13 cellular contexts compared by ENCODE assay signal in the genomic region with DNA sequence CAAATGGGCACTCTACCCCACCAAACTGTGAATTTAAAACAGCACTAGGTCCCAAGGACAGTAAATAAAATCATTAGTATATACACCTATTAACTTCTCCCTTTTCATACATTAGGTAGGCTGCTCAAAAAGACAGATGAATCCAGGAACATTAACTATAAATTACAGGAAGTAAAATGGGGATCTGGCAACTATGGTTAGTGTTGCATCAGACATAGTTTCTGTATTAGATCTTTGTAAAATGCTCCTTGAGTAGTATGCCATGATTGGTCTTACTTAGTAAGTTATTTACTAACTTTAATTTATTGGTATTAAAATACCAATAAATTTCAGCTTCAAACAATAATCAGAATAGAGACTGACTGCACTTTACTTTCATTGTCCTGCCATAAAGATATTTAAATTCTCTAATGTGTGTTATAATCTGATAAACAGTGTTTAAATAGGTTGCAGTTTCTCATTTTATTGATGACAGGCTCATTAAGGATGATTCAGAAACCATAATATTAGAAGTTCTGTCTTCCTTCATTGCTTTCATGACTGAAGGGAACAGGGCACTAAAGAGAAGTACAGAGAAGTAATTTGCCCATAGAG.
DNase-seq lines count a peak whose midpoint lies in the region; ATAC-seq and TF ChIP-seq lines count a peak whose summit lies in the region.
"Had no signal": no experiment of that assay in that cellular context is flagged by ENCODE, and none has a peak within 500 bp of the region (broad histone marks: within the 10 kb centered on the region; RNA-seq: fewer than 3 reads in every experiment).

No MANE protein-coding gene starts in this region.

- H3K27me3 Mint-ChIP-seq in activated naive CD4-positive, alpha-beta T cell treated with anti-CD3 and anti-CD28 coated beads, Interleukin-2, amount 10 ng/mL, durations not matched to agents 7 days and 5 days = no peaks in the 10 kb centered on the region
- H3K27me3 Mint-ChIP-seq in stimulated activated naive B cell treated with anti-CD40 and anti-IgM and Interleukin-4, amounts not matched to agents 10 μg/mL and 1 μg/mL and 100 μg/mL, for 72 hours = no peaks in the 10 kb centered on the region

- no peaks in the 10 kb centered on the region for H3K9me3 Mint-ChIP-seq in activated naive CD4-positive, alpha-beta T cell treated with anti-CD3 and anti-CD28 coated beads, Interleukin-2, amount 10 ng/mL, durations not matched to agents 7 days and 5 days
- H3K9me3 Mint-ChIP-seq in stimulated activated naive B cell treated with anti-CD40 and anti-IgM and Interleukin-4, amounts not matched to agents 10 μg/mL and 1 μg/mL and 100 μg/mL, for 72 hours = no peaks in the 10 kb centered on the region
- H3K9me3 Mint-ChIP-seq: H9 had no signal

- no peak overlapping the region for H3K4me3 Mint-ChIP-seq in activated naive CD4-positive, alpha-beta T cell treated with anti-CD3 and anti-CD28 coated beads, Interleukin-2, amount 10 ng/mL, durations not matched to agents 7 days and 5 days
- no peak overlapping the region for H3K4me3 Mint-ChIP-seq in stimulated activated naive B cell treated with anti-CD40 and anti-IgM and Interleukin-4, amounts not matched to agents 10 μg/mL and 1 μg/mL and 100 μg/mL, for 72 hours
- H3K4me3 Mint-ChIP-seq: H9 had no signal

- no peak for DNase-seq in activated naive CD4-positive, alpha-beta T cell treated with anti-CD3 and anti-CD28 coated beads, Interleukin-2, amount 10 ng/mL, durations not matched to agents 7 days and 5 days
- DNase-seq in activated naive CD4-positive, alpha-beta T cell (lab: John Stamatoyannopoulos, UW) = no peak
- DNase-seq in OCI-M1 (lab: John Stamatoyannopoulos, UW) (peak; percentile 82), choroid plexus epithelial cell (ENCODE audit: low read depth) (peak; percentile 69), NCI-H128 (lab: John Stamatoyannopoulos, UW; ENCODE audit: unreplicated experiment) (no peak)
- DNase-seq in stimulated activated naive B cell treated with anti-CD40 and anti-IgM and Interleukin-4, amounts not matched to agents 10 μg/mL and 1 μg/mL and 100 μg/mL, for 72 hours = no peak
- DNase-seq in stimulated activated naive CD4-positive, alpha-beta T cell (lab: John Stamatoyannopoulos, UW) = no peak
- DNase-seq: activated naive CD4-positive, alpha-beta T cell treated with Interleukin-2 at 50 U/mL for 16 hours; C1 segment of cervical spinal cord; H9; NCI-H1105 treated with DMSO at 0.1 percent for 48 hours; PC-3 had no signal

- peak; percentile 70 to 72 for ATAC-seq in stimulated activated naive B cell treated with anti-CD40 and anti-IgM and Interleukin-4, amounts not matched to agents 10 μg/mL and 1 μg/mL and 100 μg/mL, for 72 hours (replicated peaks)
- no peak for ATAC-seq in HG02642 (IDR thresholded peaks at IDR 0.05; ENCODE audit: poor library complexity, unreplicated experiment)
- ATAC-seq: PC-3 had no signal

- no peaks in the 10 kb centered on the region for H3K36me3 Mint-ChIP-seq in activated naive CD4-positive, alpha-beta T cell treated with anti-CD3 and anti-CD28 coated beads, Interleukin-2, amount 10 ng/mL, durations not matched to agents 7 days and 5 days
- H3K36me3 Mint-ChIP-seq in stimulated activated naive B cell treated with anti-CD40 and anti-IgM and Interleukin-4, amounts not matched to agents 10 μg/mL and 1 μg/mL and 100 μg/mL, for 72 hours = peaks cover 0 to 2% of the 10 kb centered on the region in 2 donors

- H3K4me3 ChIP-seq in choroid plexus epithelial cell (ENCODE audit: low read depth, low read length) = no peak overlapping the region

- peaks cover 5% of the 10 kb centered on the region for H3K4me1 Mint-ChIP-seq in activated naive CD4-positive, alpha-beta T cell treated with anti-CD3 and anti-CD28 coated beads, Interleukin-2, amount 10 ng/mL, durations not matched to agents 7 days and 5 days
- peaks cover 3 to 15% of the 10 kb centered on the region in 2 donors for H3K4me1 Mint-ChIP-seq in stimulated activated naive B cell treated with anti-CD40 and anti-IgM and Interleukin-4, amounts not matched to agents 10 μg/mL and 1 μg/mL and 100 μg/mL, for 72 hours
- H3K4me1 Mint-ChIP-seq: H9 had no signal

- H3K27ac Mint-ChIP-seq in activated naive CD4-positive, alpha-beta T cell treated with anti-CD3 and anti-CD28 coated beads, Interleukin-2, amount 10 ng/mL, durations not matched to agents 7 days and 5 days = peak overlapping the region; percentile 65
- H3K27ac Mint-ChIP-seq in stimulated activated naive B cell treated with anti-CD40 and anti-IgM and Interleukin-4, amounts not matched to agents 10 μg/mL and 1 μg/mL and 100 μg/mL, for 72 hours = peak overlapping the region; percentile 62

- TF ChIP-seq CTCF in choroid plexus epithelial cell (conservative IDR thresholded peaks at IDR 0.05; ENCODE audit: low read depth, low read length) = no peak

- CTCF ChIA-PET in activated naive CD4-positive, alpha-beta T cell treated with anti-CD3 and anti-CD28 coated beads, Interleukin-2, amount 10 ng/mL, durations not matched to agents 7 days and 5 days (lab: Charles Lee) = no interaction called here

Comparison
In these comparisons a context has a peak if more than half of its experiments do, and no peak if none do; other contexts are left out.
1. DNase-seq: peak in OCI-M1 (single experiment) and choroid plexus epithelial cell (single experiment); none in activated naive CD4-positive, alpha-beta T cell treated with anti-CD3 and anti-CD28 coated beads, Interleukin-2, amount 10 ng/mL, durations not matched to agents 7 days and 5 days (single experiment), activated naive CD4-positive, alpha-beta T cell (0 of 4), stimulated activated naive B cell treated with anti-CD40 and anti-IgM and Interleukin-4, amounts not matched to agents 10 μg/mL and 1 μg/mL and 100 μg/mL, for 72 hours (single experiment), NCI-H128 (single experiment) and stimulated activated naive CD4-positive, alpha-beta T cell (0 of 6).